ENCODE assay signal across 14 cellular contexts in the genomic region with DNA sequence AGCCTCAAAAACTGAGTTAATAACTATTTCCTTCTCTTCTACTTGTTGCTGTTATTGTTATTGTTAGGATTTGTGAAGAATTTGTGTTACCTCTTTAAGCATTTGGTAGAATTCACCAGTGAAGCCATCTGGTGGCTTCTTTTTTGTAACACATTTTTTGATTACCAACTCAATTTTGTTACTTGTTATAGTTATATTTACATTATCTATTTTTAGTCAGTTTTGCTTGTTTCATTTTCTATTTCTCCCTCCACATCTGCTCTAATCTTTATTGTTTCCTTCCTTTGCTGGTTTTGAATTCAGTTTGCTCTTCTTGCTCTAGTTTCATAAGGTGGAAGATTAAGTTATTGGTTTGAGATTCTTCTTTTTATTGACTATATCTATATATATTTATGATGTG. TPM values are rescaled to one million over a fixed set of nuclear protein-coding genes. Genes with fewer than 3 reads are reported as not detected.
DNase-seq lines count a peak whose midpoint lies in the region; ATAC-seq lines count a peak whose summit lies in the region.
"Had no signal": no experiment of that assay in that cellular context is flagged by ENCODE, and none has a peak within 500 bp of the region (broad histone marks: within the 10 kb centered on the region; RNA-seq: fewer than 3 reads in every experiment).

No MANE protein-coding gene starts in this region.

- no peak for DNase-seq in activated naive CD4-positive, alpha-beta T cell treated with anti-CD3 and anti-CD28 coated beads, Interleukin-2, amount 50 U/mL, for 72 hours (ENCODE audit: low spot score in 2 of 2)
- no peak for DNase-seq in activated CD8-positive, alpha-beta T cell treated with anti-CD3 and anti-CD28 coated beads, Interleukin-2, amount 10 ng/mL, durations not matched to agents 7 days and 5 days
- no peak for DNase-seq in stimulated activated naive B cell treated with anti-CD40 and anti-IgM and Interleukin-4, amounts not matched to agents 10 μg/mL and 1 μg/mL and 100 μg/mL, for 72 hours
- DNase-seq in 8988T (no peak), NCI-H524 (lab: John Stamatoyannopoulos, UW) (no peak), NCI-H510A treated with DMSO at 0.1 percent for 48 hours (lab: John Stamatoyannopoulos, UW) (no peak)
- DNase-seq: activated CD8-positive, alpha-beta memory T cell treated with anti-CD3 and anti-CD28 coated beads, Interleukin-2, amount 50 U/mL, for 4 hours; GDM1; IMR-90; kidney; stimulated activated naive CD4-positive, alpha-beta T cell had no signal

- CTCF ChIA-PET in activated CD8-positive, alpha-beta T cell treated with anti-CD3 and anti-CD28 coated beads, Interleukin-2, amount 10 ng/mL, durations not matched to agents 7 days and 5 days (lab: Charles Lee) = interaction anchor here (0.8 to 5.8 kb wide), 2 partner anchors 12 to 187 kb away, joined by 3 to 67 read pairs; no protein-coding TSS in a partner anchor

- POLR2A ChIA-PET in activated CD8-positive, alpha-beta T cell treated with anti-CD3 and anti-CD28 coated beads, Interleukin-2, amount 10 ng/mL, durations not matched to agents 7 days and 5 days (lab: Charles Lee) = no interaction called here

- H3K4me3 Mint-ChIP-seq in activated naive CD4-positive, alpha-beta T cell treated with anti-CD3 and anti-CD28 coated beads, Interleukin-2, amount 50 U/mL, for 24 hours = peak overlapping the region; percentile 31
- H3K4me3 Mint-ChIP-seq in activated CD8-positive, alpha-beta T cell treated with anti-CD3 and anti-CD28 coated beads, Interleukin-2, amount 10 ng/mL, durations not matched to agents 7 days and 5 days = peak overlapping the region; percentile 43
- H3K4me3 Mint-ChIP-seq in stimulated activated naive B cell treated with anti-CD40 and anti-IgM and Interleukin-4, amounts not matched to agents 10 μg/mL and 1 μg/mL and 100 μg/mL, for 72 hours = peak overlapping the region; percentile 56 to 83

- no peaks in the 10 kb centered on the region for H3K27me3 Mint-ChIP-seq in activated naive CD4-positive, alpha-beta T cell treated with anti-CD3 and anti-CD28 coated beads, Interleukin-2, amount 50 U/mL, for 24 hours
- H3K27me3 Mint-ChIP-seq in activated CD8-positive, alpha-beta T cell treated with anti-CD3 and anti-CD28 coated beads, Interleukin-2, amount 10 ng/mL, durations not matched to agents 7 days and 5 days (ENCODE audit: low read depth) = no peaks in the 10 kb centered on the region
- H3K27me3 Mint-ChIP-seq in stimulated activated naive B cell treated with anti-CD40 and anti-IgM and Interleukin-4, amounts not matched to agents 10 μg/mL and 1 μg/mL and 100 μg/mL, for 72 hours = no peaks in the 10 kb centered on the region

- no peak overlapping the region for H3K27ac Mint-ChIP-seq in activated naive CD4-positive, alpha-beta T cell treated with anti-CD3 and anti-CD28 coated beads, Interleukin-2, amount 50 U/mL, for 24 hours
- H3K27ac Mint-ChIP-seq in activated naive CD4-positive, alpha-beta T cell treated with anti-CD3 and anti-CD28 coated beads, Interleukin-2, amount 50 U/mL, for 72 hours = peak overlapping the region in 1 of 2 donors; percentile 55
- peak overlapping the region; percentile 27 for H3K27ac Mint-ChIP-seq in activated CD8-positive, alpha-beta T cell treated with anti-CD3 and anti-CD28 coated beads, Interleukin-2, amount 10 ng/mL, durations not matched to agents 7 days and 5 days
- peak overlapping the region; percentile 91 for H3K27ac Mint-ChIP-seq in stimulated activated naive B cell treated with anti-CD40 and anti-IgM and Interleukin-4, amounts not matched to agents 10 μg/mL and 1 μg/mL and 100 μg/mL, for 72 hours

- no peaks in the 10 kb centered on the region for H3K36me3 Mint-ChIP-seq in activated naive CD4-positive, alpha-beta T cell treated with anti-CD3 and anti-CD28 coated beads, Interleukin-2, amount 50 U/mL, for 24 hours
- H3K36me3 Mint-ChIP-seq in activated naive CD4-positive, alpha-beta T cell treated with anti-CD3 and anti-CD28 coated beads, Interleukin-2, amount 50 U/mL, for 72 hours = no peaks in the 10 kb centered on the region
- no peaks in the 10 kb centered on the region for H3K36me3 Mint-ChIP-seq in activated CD8-positive, alpha-beta T cell treated with anti-CD3 and anti-CD28 coated beads, Interleukin-2, amount 10 ng/mL, durations not matched to agents 7 days and 5 days (ENCODE audit: low read depth)
- H3K36me3 Mint-ChIP-seq in stimulated activated naive B cell treated with anti-CD40 and anti-IgM and Interleukin-4, amounts not matched to agents 10 μg/mL and 1 μg/mL and 100 μg/mL, for 72 hours = no peaks in the 10 kb centered on the region

- ATAC-seq in activated naive CD4-positive, alpha-beta T cell treated with anti-CD3 and anti-CD28 coated beads, Interleukin-2, amount 50 U/mL, for 72 hours = no peak
- peak; percentile 63 for ATAC-seq in HG03354 (IDR thresholded peaks at IDR 0.05; ENCODE audit: poor library complexity, severe bottlenecking, unreplicated experiment)
- no peak for ATAC-seq in activated CD8-positive, alpha-beta T cell treated with anti-CD3 and anti-CD28 coated beads, Interleukin-2, amount 10 ng/mL, durations not matched to agents 7 days and 5 days
- ATAC-seq in stimulated activated naive B cell treated with anti-CD40 and anti-IgM and Interleukin-4, amounts not matched to agents 10 μg/mL and 1 μg/mL and 100 μg/mL, for 72 hours (replicated peaks) = peak in 1 of 2 donors; percentile 10

- peaks cover 24% of the 10 kb centered on the region for H3K4me1 Mint-ChIP-seq in activated naive CD4-positive, alpha-beta T cell treated with anti-CD3 and anti-CD28 coated beads, Interleukin-2, amount 50 U/mL, for 24 hours
- peaks cover 25% of the 10 kb centered on the region for H3K4me1 Mint-ChIP-seq in activated CD8-positive, alpha-beta T cell treated with anti-CD3 and anti-CD28 coated beads, Interleukin-2, amount 10 ng/mL, durations not matched to agents 7 days and 5 days (ENCODE audit: low read depth)
- H3K4me1 Mint-ChIP-seq in stimulated activated naive B cell treated with anti-CD40 and anti-IgM and Interleukin-4, amounts not matched to agents 10 μg/mL and 1 μg/mL and 100 μg/mL, for 72 hours = peaks cover 30 to 39% of the 10 kb centered on the region in 2 donors

- H3K9me3 Mint-ChIP-seq in activated naive CD4-positive, alpha-beta T cell treated with anti-CD3 and anti-CD28 coated beads, Interleukin-2, amount 50 U/mL, for 24 hours = no peaks in the 10 kb centered on the region
- no peaks in the 10 kb centered on the region for H3K9me3 Mint-ChIP-seq in activated naive CD4-positive, alpha-beta T cell treated with anti-CD3 and anti-CD28 coated beads, Interleukin-2, amount 50 U/mL, for 72 hours
- H3K9me3 Mint-ChIP-seq in activated CD8-positive, alpha-beta T cell treated with anti-CD3 and anti-CD28 coated beads, Interleukin-2, amount 10 ng/mL, durations not matched to agents 7 days and 5 days (ENCODE audit: insufficient read depth) = no peaks in the 10 kb centered on the region
- H3K9me3 Mint-ChIP-seq in stimulated activated naive B cell treated with anti-CD40 and anti-IgM and Interleukin-4, amounts not matched to agents 10 μg/mL and 1 μg/mL and 100 μg/mL, for 72 hours = no peaks in the 10 kb centered on the region

RNA-seq across cellular contexts. Expression of gene SLC9C1, which starts 3.7 kb away (rescaled TPM):
- not detected for total RNA-seq in activated naive CD4-positive, alpha-beta T cell treated with anti-CD3 and anti-CD28 coated beads, Interleukin-2, amount 50 U/mL, for 72 hours
- not detected for total RNA-seq in activated CD8-positive, alpha-beta T cell treated with anti-CD3 and anti-CD28 coated beads, Interleukin-2, amount 10 ng/mL, durations not matched to agents 7 days and 5 days
- total RNA-seq: IMR-90, SJSA1 had no signal

RNA-seq across cellular contexts. Expression of gene CD200, which starts 35.2 kb away (rescaled TPM):
- total RNA-seq in activated naive CD4-positive, alpha-beta T cell treated with anti-CD3 and anti-CD28 coated beads, Interleukin-2, amount 50 U/mL, for 72 hours = 10 to 100 TPM; 34.5 to 63.3 TPM
- 1 to 10 TPM in 1 of 2 experiments, under 1 TPM in 1; 0.86 to 1.4 TPM for total RNA-seq in activated CD8-positive, alpha-beta T cell treated with anti-CD3 and anti-CD28 coated beads, Interleukin-2, amount 10 ng/mL, durations not matched to agents 7 days and 5 days
- total RNA-seq: SJSA1 had no signal

Comparison
In these comparisons a context has a peak if more than half of its experiments do, and no peak if none do; other contexts are left out.
1. RNA of gene CD200, which starts 35.2 kb away (total RNA-seq): 34.5 to 63.3 TPM in activated naive CD4-positive, alpha-beta T cell treated with anti-CD3 and anti-CD28 coated beads, Interleukin-2, amount 50 U/mL, for 72 hours; 0.86 to 1.4 TPM in activated CD8-positive, alpha-beta T cell treated with anti-CD3 and anti-CD28 coated beads, Interleukin-2, amount 10 ng/mL, durations not matched to agents 7 days and 5 days; every median in the first group is over 10 times any median in the second.
2. Peak in every context shown above with its lines, with median percentiles within 50 percentile points of each other: H3K4me3 Mint-ChIP-seq.